Comparison of ENCODE assay signal across 20 cellular contexts in genomic region chr20:49340161-49340966, GRCh38.
DNase-seq lines count a peak whose midpoint lies in the region; ATAC-seq, FAIRE-seq and TF ChIP-seq lines count a peak whose summit lies in the region.
"Had no signal": no experiment of that assay in that cellular context is flagged by ENCODE, and none has a peak within 500 bp of the region (broad histone marks: within the 10 kb centered on the region; RNA-seq: fewer than 3 reads in every experiment).

No MANE protein-coding gene starts in this region.

- no peak for TF ChIP-seq EP300 in SK-N-SH (IDR thresholded peaks at IDR 0.05; ENCODE audit: borderline replicate concordance in 1 of 2, low read depth in 1 of 2, low read length in 1 of 2)

- H3K36me3 ChIP-seq in left ventricle myocardium inferior (no peaks in the 10 kb centered on the region), SK-N-SH (replicated peaks in 1 of 2; ENCODE audit: control insufficient read depth in 1 of 2, insufficient read depth in 2 of 2, low read length in 1 of 2) (no peaks in the 10 kb centered on the region)
- H3K36me3 ChIP-seq: cardiac muscle cell had no signal

- H3K27me3 ChIP-seq in left ventricle myocardium inferior (ENCODE audit: low read depth) (peaks cover 24% of the 10 kb centered on the region), SK-N-SH (ENCODE audit: insufficient read depth) (no peaks in the 10 kb centered on the region)

- no peaks in the 10 kb centered on the region for H3K36me3 Mint-ChIP-seq in activated CD8-positive, alpha-beta T cell treated with anti-CD3 and anti-CD28 coated beads, Interleukin-2, amount 10 ng/mL, durations not matched to agents 7 days and 5 days (ENCODE audit: low read depth)
- H3K36me3 Mint-ChIP-seq: activated naive CD8-positive, alpha-beta T cell; naive thymus-derived CD4-positive, alpha-beta T cell had no signal

- DNase-seq in left ventricle myocardium inferior: peak; percentile 21
- DNase-seq in cardiac septum (ENCODE audit: low spot score): no peak
- peak; percentile 52 for DNase-seq in SK-N-SH
- DNase-seq in fibroblast of the aortic adventitia (ENCODE audit: low read depth): peak; percentile 9
- peak; percentile 41 for DNase-seq in urothelium cell line (ENCODE audit: low spot score)
- DNase-seq in activated naive CD4-positive, alpha-beta T cell treated with Interleukin-2 at 50 U/mL for 16 hours: no peak
- no peak for DNase-seq in activated CD8-positive, alpha-beta T cell treated with anti-CD3 and anti-CD28 coated beads, Interleukin-2, amount 10 ng/mL, durations not matched to agents 7 days and 5 days
- DNase-seq: ACHN; activated CD4-positive, alpha-beta T cell treated with anti-CD3 and anti-CD28 coated beads for 48 hours; naive thymus-derived CD4-positive, alpha-beta T cell; NCI-H2171 treated with DMSO at 0.1 percent for 48 hours; SIG-M5; stimulated activated CD8-positive, alpha-beta memory T cell treated with anti-CD3 and anti-CD28 coated beads, Interleukin-4, amount 100 ng/mL, for 48 hours; T-helper 9 cell had no signal

- CTCF ChIA-PET in SK-N-SH (lab: Yijun Ruan, JAX): interaction anchor here (0.9 to 5.1 kb wide), 6 partner anchors 144 to 194 kb away, joined by 3 to 48 read pairs (median 3); no protein-coding TSS in a partner anchor
- CTCF ChIA-PET in activated CD8-positive, alpha-beta T cell treated with anti-CD3 and anti-CD28 coated beads, Interleukin-2, amount 10 ng/mL, durations not matched to agents 7 days and 5 days (lab: Charles Lee): no interaction called here

- H3K9me3 ChIP-seq in left ventricle myocardium inferior (replicated peaks): no peaks in the 10 kb centered on the region
- no peaks in the 10 kb centered on the region for H3K9me3 ChIP-seq in SK-N-SH

- no peak overlapping the region for H3K9ac ChIP-seq in SK-N-SH

- no peaks in the 10 kb centered on the region for H3K79me2 ChIP-seq in SK-N-SH (ENCODE audit: insufficient read depth)

- no peak overlapping the region for H3K27ac ChIP-seq in left ventricle myocardium inferior (replicated peaks)
- 0 out of 4 replicates have a peak overlapping the region, but pooled peaks of 1 of the 2 experiments have one; percentile 9 for H3K27ac ChIP-seq in SK-N-SH (ENCODE audit: low read depth in 2 of 2, low read length in 1 of 2)
- H3K27ac ChIP-seq: cardiac muscle cell had no signal

- no peaks in the 10 kb centered on the region for H3K4me1 Mint-ChIP-seq in activated CD8-positive, alpha-beta T cell treated with anti-CD3 and anti-CD28 coated beads, Interleukin-2, amount 10 ng/mL, durations not matched to agents 7 days and 5 days (ENCODE audit: low read depth)

- H3K9me3 Mint-ChIP-seq in activated CD8-positive, alpha-beta T cell treated with anti-CD3 and anti-CD28 coated beads, Interleukin-2, amount 10 ng/mL, durations not matched to agents 7 days and 5 days (ENCODE audit: insufficient read depth): no peaks in the 10 kb centered on the region
- H3K9me3 Mint-ChIP-seq: naive thymus-derived CD4-positive, alpha-beta T cell had no signal

- FAIRE-seq in urothelium cell line (lab: Jason Lieb, UNC): no peak
- FAIRE-seq: endothelial cell of umbilical vein, HepG2 had no signal

- no peak overlapping the region for H3K27ac Mint-ChIP-seq in activated CD8-positive, alpha-beta T cell treated with anti-CD3 and anti-CD28 coated beads, Interleukin-2, amount 10 ng/mL, durations not matched to agents 7 days and 5 days
- H3K27ac Mint-ChIP-seq: activated naive CD8-positive, alpha-beta T cell had no signal

- peaks cover 9% of the 10 kb centered on the region for H3K27me3 Mint-ChIP-seq in activated CD8-positive, alpha-beta T cell treated with anti-CD3 and anti-CD28 coated beads, Interleukin-2, amount 10 ng/mL, durations not matched to agents 7 days and 5 days (ENCODE audit: low read depth)
- H3K27me3 Mint-ChIP-seq: activated naive CD8-positive, alpha-beta T cell had no signal

- peaks cover 10% of the 10 kb centered on the region for H3F3A ChIP-seq in SK-N-SH (replicated peaks; ENCODE audit: insufficient read depth)

- TF ChIP-seq CTCF in left ventricle myocardium inferior (IDR thresholded peaks at IDR 0.05; ENCODE audit: borderline replicate concordance): no peak
- TF ChIP-seq CTCF in SK-N-SH (IDR thresholded peaks at IDR 0.05): no peak
- TF ChIP-seq CTCF in fibroblast of the aortic adventitia (IDR thresholded peaks at IDR 0.05; ENCODE audit: insufficient read depth, low read length): no peak

- POLR2A ChIA-PET in SK-N-SH (lab: Yijun Ruan, JAX): no interaction called here
- POLR2A ChIA-PET in activated CD8-positive, alpha-beta T cell treated with anti-CD3 and anti-CD28 coated beads, Interleukin-2, amount 10 ng/mL, durations not matched to agents 7 days and 5 days (lab: Charles Lee): no interaction called here

- H3K4me3 ChIP-seq in left ventricle myocardium inferior (no peak overlapping the region), SK-N-SH (ENCODE audit: low read depth in 2 of 2, low read length in 1 of 2) (no peak overlapping the region), fibroblast of the aortic adventitia (ENCODE audit: low read depth, low read length) (no peak overlapping the region)
- H3K4me3 ChIP-seq: cardiac muscle cell had no signal

- H2AFZ ChIP-seq in SK-N-SH (ENCODE audit: low read depth): 0 out of 2 replicates have a peak overlapping the region, but pooled peaks have one; percentile 54

- H3K9me2 ChIP-seq in SK-N-SH: no peaks in the 10 kb centered on the region

- H4K20me1 ChIP-seq in SK-N-SH (ENCODE audit: insufficient read depth): no peaks in the 10 kb centered on the region

- H3K4me1 ChIP-seq in left ventricle myocardium inferior (peaks cover 8% of the 10 kb centered on the region), SK-N-SH (ENCODE audit: control insufficient read depth in 1 of 2, insufficient read depth in 2 of 2, low read depth in 1 of 2, low read length in 1 of 2) (peaks cover 4 to 7% of the 10 kb centered on the region in 2 experiments; a peak in 2 of 4 replicates)

- no peak for TF ChIP-seq RAD21 in SK-N-SH (IDR thresholded peaks at IDR 0.05; ENCODE audit: low read length)

- H3K4me3 Mint-ChIP-seq in activated CD8-positive, alpha-beta T cell treated with anti-CD3 and anti-CD28 coated beads, Interleukin-2, amount 10 ng/mL, durations not matched to agents 7 days and 5 days: no peak overlapping the region
- H3K4me3 Mint-ChIP-seq: activated naive CD8-positive, alpha-beta T cell; naive thymus-derived CD4-positive, alpha-beta T cell had no signal

- no peak overlapping the region for H3K4me2 ChIP-seq in SK-N-SH

- no peak for ATAC-seq in GM21390 (IDR thresholded peaks at IDR 0.05; ENCODE audit: unreplicated experiment)
- ATAC-seq in activated CD8-positive, alpha-beta T cell treated with anti-CD3 and anti-CD28 coated beads, Interleukin-2, amount 10 ng/mL, durations not matched to agents 7 days and 5 days: no peak
- ATAC-seq: HepG2; left lobe of liver; naive thymus-derived CD4-positive, alpha-beta T cell had no signal

- intact Hi-C loops in left ventricle myocardium inferior (cut with micrococcal nuclease): no loop called here
- intact Hi-C loops in cardiac septum (cut with DNase I): no loop called here

- 63% methylated on average over 13 of the region's 14 CpGs for WGBS in SK-N-SH (ENCODE audit: low lambda C conversion rate)

TF ChIP-seq in SK-N-SH, 30 proteins besides CTCF, POLR2A, EP300 and RAD21:
- no peak for TF ChIP-seq MXI1 (IDR thresholded peaks at IDR 0.05; ENCODE audit: low read depth, low read length)
- TF ChIP-seq SIN3A (IDR thresholded peaks at IDR 0.05; ENCODE audit: borderline replicate concordance, low read depth, low read length): no peak
- TF ChIP-seq GABPA (IDR thresholded peaks at IDR 0.05; ENCODE audit: low read depth): no peak
- TF ChIP-seq, protein P1, sequence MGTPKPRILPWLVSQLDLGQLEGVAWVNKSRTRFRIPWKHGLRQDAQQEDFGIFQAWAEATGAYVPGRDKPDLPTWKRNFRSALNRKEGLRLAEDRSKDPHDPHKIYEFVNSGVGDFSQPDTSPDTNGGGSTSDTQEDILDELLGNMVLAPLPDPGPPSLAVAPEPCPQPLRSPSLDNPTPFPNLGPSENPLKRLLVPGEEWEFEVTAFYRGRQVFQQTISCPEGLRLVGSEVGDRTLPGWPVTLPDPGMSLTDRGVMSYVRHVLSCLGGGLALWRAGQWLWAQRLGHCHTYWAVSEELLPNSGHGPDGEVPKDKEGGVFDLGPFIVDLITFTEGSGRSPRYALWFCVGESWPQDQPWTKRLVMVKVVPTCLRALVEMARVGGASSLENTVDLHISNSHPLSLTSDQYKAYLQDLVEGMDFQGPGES (IDR thresholded peaks at IDR 0.05; ENCODE audit: low read depth, low read length): no peak
- no peak for TF ChIP-seq TCF12 (IDR thresholded peaks at IDR 0.05)
- no peak for TF ChIP-seq TEAD4 (IDR thresholded peaks at IDR 0.05; ENCODE audit: borderline replicate concordance, insufficient read depth)

Comparison
In these comparisons a context has a peak if more than half of its experiments do, and no peak if none do; other contexts are left out.
1. DNase-seq: peak in left ventricle myocardium inferior (single experiment), SK-N-SH (single experiment), fibroblast of the aortic adventitia (single experiment) and urothelium cell line (single experiment); none in cardiac septum (single experiment), activated naive CD4-positive, alpha-beta T cell treated with Interleukin-2 at 50 U/mL for 16 hours (single experiment) and activated CD8-positive, alpha-beta T cell treated with anti-CD3 and anti-CD28 coated beads, Interleukin-2, amount 10 ng/mL, durations not matched to agents 7 days and 5 days (single experiment).